Comparison of ENCODE assay signal across 16 cellular contexts in genomic region chr10:7264313-7264741, GRCh38.
A peak's percentile ranks its signal among the peaks of the same experiment; 100 is the strongest.
DNase-seq lines count a peak whose midpoint lies in the region; ATAC-seq and TF ChIP-seq lines count a peak whose summit lies in the region.
"Had no signal": no experiment of that assay in that cellular context is flagged by ENCODE, and none has a peak within 500 bp of the region (broad histone marks: within the 10 kb centered on the region; RNA-seq: fewer than 3 reads in every experiment).

No MANE protein-coding gene starts in this region.

- DNase-seq in activated naive CD8-positive, alpha-beta T cell treated with anti-CD3 and anti-CD28 coated beads, Interleukin-2, amount 50 U/mL, for 24 hours, result no peak
- DNase-seq in natural killer cell treated with Interleukin-12 subunit alpha and Interleukin-12 subunit beta and Interleukin-15 and Interleukin-18, amount 100 ng/mL, for 72 hours (ENCODE audit: low spot score), result no peak
- DNase-seq in NCI-H187 (lab: John Stamatoyannopoulos, UW), result no peak
- DNase-seq: activated CD4-positive, alpha-beta T cell treated with anti-CD3 and anti-CD28 coated beads, Interleukin-2, amount 50 U/mL, for 1 hour; activated T-cell treated with anti-CD3 and anti-CD28 coated beads, Interleukin-2, amount 50 U/mL, for 48 hours; kidney; naive thymus-derived CD8-positive, alpha-beta T cell; substantia nigra had no signal

- H3K4me1 ChIP-seq in gastroesophageal sphincter (peaks cover 3 to 53% (median 6%) of the 10 kb centered on the region in 3 donors), stomach smooth muscle (ENCODE audit: control insufficient read depth, insufficient read depth, low read length) (peaks cover 21% of the 10 kb centered on the region)

- H3K36me3 ChIP-seq in gastroesophageal sphincter, result no peaks in the 10 kb centered on the region
- H3K36me3 ChIP-seq in stomach smooth muscle (ENCODE audit: control insufficient read depth in 2 of 2, insufficient read depth in 2 of 2, low read length in 2 of 2), result no peaks in the 10 kb centered on the region

- H3K9ac ChIP-seq in stomach smooth muscle (ENCODE audit: low read length in 2 of 2), result no peak overlapping the region

- H3K4me3 Mint-ChIP-seq in activated naive CD8-positive, alpha-beta T cell, result no peak overlapping the region
- no peak overlapping the region for H3K4me3 Mint-ChIP-seq in activated naive CD8-positive, alpha-beta T cell treated with anti-CD3 and anti-CD28 coated beads, Interleukin-2, amount 50 U/mL, for 24 hours
- H3K4me3 Mint-ChIP-seq in natural killer cell treated with Interleukin-12 subunit alpha and Interleukin-12 subunit beta and Interleukin-15 and Interleukin-18, amount 100 ng/mL, for 72 hours, result no peak overlapping the region
- H3K4me3 Mint-ChIP-seq: naive thymus-derived CD8-positive, alpha-beta T cell; T-helper 1 cell treated with Interleukin-12 subunit alpha and Interleukin-12 subunit beta and Interleukin-4 antibody, amounts not matched to agents 30 μg/mL and 1 μg/mL, for 36 hours had no signal

- no peak for ATAC-seq in activated naive CD8-positive, alpha-beta T cell treated with anti-CD3 and anti-CD28 coated beads, Interleukin-2, amount 50 U/mL, for 24 hours
- ATAC-seq in gastroesophageal sphincter (no peak), GM18861 (IDR thresholded peaks at IDR 0.05; ENCODE audit: unreplicated experiment) (no peak)
- no peak for ATAC-seq in natural killer cell treated with Interleukin-12 subunit alpha and Interleukin-12 subunit beta and Interleukin-15 and Interleukin-18, amount 100 ng/mL, for 72 hours
- ATAC-seq: HCT116; naive thymus-derived CD8-positive, alpha-beta T cell had no signal

- no peaks in the 10 kb centered on the region for H3K9me3 Mint-ChIP-seq in activated naive CD8-positive, alpha-beta T cell (ENCODE audit: low read depth)
- no peaks in the 10 kb centered on the region for H3K9me3 Mint-ChIP-seq in activated naive CD8-positive, alpha-beta T cell treated with anti-CD3 and anti-CD28 coated beads, Interleukin-2, amount 50 U/mL, for 24 hours
- no peaks in the 10 kb centered on the region for H3K9me3 Mint-ChIP-seq in natural killer cell treated with Interleukin-12 subunit alpha and Interleukin-12 subunit beta and Interleukin-15 and Interleukin-18, amount 100 ng/mL, for 72 hours
- H3K9me3 Mint-ChIP-seq: naive thymus-derived CD8-positive, alpha-beta T cell; T-helper 1 cell treated with Interleukin-12 subunit alpha and Interleukin-12 subunit beta and Interleukin-4 antibody, amounts not matched to agents 30 μg/mL and 1 μg/mL, for 36 hours had no signal

- peak overlapping the region; percentile 62 for H3K27ac ChIP-seq in VCaP
- peak overlapping the region in 3 of 4 donors; percentile 74 to 77 (median 75) for H3K27ac ChIP-seq in gastroesophageal sphincter
- H3K27ac ChIP-seq in stomach smooth muscle (ENCODE audit: low read length), result peak overlapping the region; percentile 3
- H3K27ac ChIP-seq: 22Rv1 had no signal

- H3K36me3 Mint-ChIP-seq in activated naive CD8-positive, alpha-beta T cell, result peaks cover 2% of the 10 kb centered on the region
- peaks cover 9% of the 10 kb centered on the region for H3K36me3 Mint-ChIP-seq in activated naive CD8-positive, alpha-beta T cell treated with anti-CD3 and anti-CD28 coated beads, Interleukin-2, amount 50 U/mL, for 24 hours (ENCODE audit: low read depth)
- peaks cover 5% of the 10 kb centered on the region for H3K36me3 Mint-ChIP-seq in natural killer cell treated with Interleukin-12 subunit alpha and Interleukin-12 subunit beta and Interleukin-15 and Interleukin-18, amount 100 ng/mL, for 72 hours

- no peak for TF ChIP-seq EP300 in gastroesophageal sphincter (IDR thresholded peaks at IDR 0.05)

- H3K4me1 Mint-ChIP-seq in activated naive CD8-positive, alpha-beta T cell (ENCODE audit: low read depth), result peaks cover 40% of the 10 kb centered on the region
- H3K4me1 Mint-ChIP-seq in activated naive CD8-positive, alpha-beta T cell treated with anti-CD3 and anti-CD28 coated beads, Interleukin-2, amount 50 U/mL, for 24 hours, result peaks cover 50% of the 10 kb centered on the region
- H3K4me1 Mint-ChIP-seq in natural killer cell treated with Interleukin-12 subunit alpha and Interleukin-12 subunit beta and Interleukin-15 and Interleukin-18, amount 100 ng/mL, for 72 hours (ENCODE audit: low read depth in 2 of 2), result peaks cover 58 to 68% of the 10 kb centered on the region in 2 donors

- H3K27ac Mint-ChIP-seq in activated naive CD8-positive, alpha-beta T cell, result peak overlapping the region; percentile 29
- no peak overlapping the region for H3K27ac Mint-ChIP-seq in activated naive CD8-positive, alpha-beta T cell treated with anti-CD3 and anti-CD28 coated beads, Interleukin-2, amount 50 U/mL, for 24 hours
- peak overlapping the region in 1 of 2 donors; percentile 89 for H3K27ac Mint-ChIP-seq in natural killer cell treated with Interleukin-12 subunit alpha and Interleukin-12 subunit beta and Interleukin-15 and Interleukin-18, amount 100 ng/mL, for 72 hours
- H3K27ac Mint-ChIP-seq: T-helper 1 cell treated with Interleukin-12 subunit alpha and Interleukin-12 subunit beta and Interleukin-4 antibody, amounts not matched to agents 30 μg/mL and 1 μg/mL, for 36 hours had no signal

- H3K27me3 ChIP-seq in gastroesophageal sphincter, result no peaks in the 10 kb centered on the region
- H3K27me3 ChIP-seq in stomach smooth muscle (ENCODE audit: control insufficient read depth in 1 of 2, insufficient read depth in 2 of 2, low read length in 2 of 2), result no peaks in the 10 kb centered on the region

- H3K9me3 ChIP-seq in gastroesophageal sphincter (no peaks in the 10 kb centered on the region), stomach smooth muscle (ENCODE audit: control insufficient read depth in 2 of 2, low read length in 2 of 2) (no peaks in the 10 kb centered on the region)

- TF ChIP-seq CTCF in VCaP (conservative IDR thresholded peaks at IDR 0.05) (no peak), gastroesophageal sphincter (IDR thresholded peaks at IDR 0.05) (no peak)

- 56 to 67% methylated on average over 7 of the region's 7 CpGs for WGBS in gastroesophageal sphincter (ENCODE audit: low coverage in 1 of 2), 2 donors

- TF ChIP-seq POLR2A in gastroesophageal sphincter (IDR thresholded peaks at IDR 0.05), result no peak

- no peak overlapping the region for H3K4me3 ChIP-seq in gastroesophageal sphincter
- no peak overlapping the region for H3K4me3 ChIP-seq in stomach smooth muscle (ENCODE audit: low read length in 2 of 2)

- H3K27me3 Mint-ChIP-seq in activated naive CD8-positive, alpha-beta T cell, result no peaks in the 10 kb centered on the region
- H3K27me3 Mint-ChIP-seq in activated naive CD8-positive, alpha-beta T cell treated with anti-CD3 and anti-CD28 coated beads, Interleukin-2, amount 50 U/mL, for 24 hours, result no peaks in the 10 kb centered on the region
- no peaks in the 10 kb centered on the region for H3K27me3 Mint-ChIP-seq in natural killer cell treated with Interleukin-12 subunit alpha and Interleukin-12 subunit beta and Interleukin-15 and Interleukin-18, amount 100 ng/mL, for 72 hours
- H3K27me3 Mint-ChIP-seq: naive thymus-derived CD8-positive, alpha-beta T cell had no signal

Comparison
In these comparisons a context has a peak if more than half of its experiments do, and no peak if none do; other contexts are left out.
1. H3K27ac ChIP-seq: peak in every context shown above with its lines; median percentile 75 in gastroesophageal sphincter; 62 in VCaP; 3 in stomach smooth muscle.